8 cellular contexts compared by ENCODE assay signal in the genomic region with DNA sequence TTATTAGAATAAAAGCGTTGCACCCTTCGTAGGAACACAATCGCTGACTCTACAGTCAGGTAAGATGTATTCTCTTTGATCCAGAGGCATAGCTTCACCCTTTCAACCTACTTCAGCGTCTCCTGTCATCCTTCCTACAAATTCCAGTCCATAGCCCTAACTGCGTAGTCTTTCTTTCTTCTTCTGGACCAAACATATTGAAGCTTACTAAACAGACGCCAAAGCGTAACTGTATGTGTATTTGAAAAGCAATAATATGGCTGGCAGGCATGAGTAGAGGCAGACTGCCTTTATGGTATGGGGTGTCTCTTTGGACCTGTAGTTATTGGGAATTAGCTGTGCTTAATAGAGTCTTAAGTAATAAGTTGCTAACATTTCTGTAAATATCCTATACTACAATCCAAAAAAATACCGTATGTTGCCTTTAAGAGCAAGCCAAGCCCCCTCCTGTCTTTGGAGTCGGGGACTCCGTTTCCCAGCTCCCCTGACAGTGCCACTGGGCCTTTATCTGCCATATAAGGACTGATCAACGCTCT. TPM values are rescaled to one million over a fixed set of nuclear protein-coding genes. Genes with fewer than 3 reads are reported as not detected.
A peak's percentile ranks its signal among the peaks of the same experiment; 100 is the strongest.
DNase-seq lines count a peak whose midpoint lies in the region; ATAC-seq and TF ChIP-seq lines count a peak whose summit lies in the region.

No MANE protein-coding gene starts in this region.

- peak overlapping the region; percentile 79 for H3K9ac ChIP-seq in HCT116 (ENCODE audit: low read length)

- H3K27ac Mint-ChIP-seq in WTC11, result peak overlapping the region; percentile 97
- peak overlapping the region; percentile 97 for H3K27ac Mint-ChIP-seq in stimulated activated naive B cell treated with anti-CD40 and anti-IgM and Interleukin-4, amounts not matched to agents 10 μg/mL and 1 μg/mL and 100 μg/mL, for 72 hours

- intact Hi-C loops in HCT116 (cut with micrococcal nuclease), result loop anchor here (1.0 kb wide), 1 partner anchor 26 kb away; a partner anchor contains a TSS

- TF ChIP-seq CTCF in HCT116 (IDR thresholded peaks at IDR 0.05 in 2 of 3, conservative IDR thresholded peaks at IDR 0.05 in 1 of 3; ENCODE audit: borderline replicate concordance in 1 of 3, insufficient read depth in 1 of 3, low read depth in 2 of 3, low read length in 2 of 3) (no peak), WTC11 (IDR thresholded peaks at IDR 0.05) (no peak)

- CTCF ChIA-PET in HCT116 (lab: Charles Lee) (no interaction called here), WTC11 (lab: Charles Lee) (interaction anchor here (0.6 to 1.9 kb wide), 8 partner anchors 14 to 285 kb away, joined by 3 to 9 read pairs (median 4); a partner anchor contains a TSS)

- H3K4me3 Mint-ChIP-seq in WTC11, result peak overlapping the region; percentile 95
- H3K4me3 Mint-ChIP-seq in stimulated activated naive B cell treated with anti-CD40 and anti-IgM and Interleukin-4, amounts not matched to agents 10 μg/mL and 1 μg/mL and 100 μg/mL, for 72 hours, result peak overlapping the region; percentile 95 to 97

- no peak for TF ChIP-seq POLR2A in HCT116 (IDR thresholded peaks at IDR 0.05; ENCODE audit: borderline replicate concordance, extremely low read depth, insufficient read depth, insufficient read length)

- no peak for ATAC-seq in HCT116
- ATAC-seq in WTC11, result no peak
- no peak for ATAC-seq in stimulated activated naive B cell treated with anti-CD40 and anti-IgM and Interleukin-4, amounts not matched to agents 10 μg/mL and 1 μg/mL and 100 μg/mL, for 72 hours (replicated peaks)

- TSS peak; percentile 64 for BruUV-seq in HCT116 (replicated peaks; lab: Mats Ljungman, UMichigan)

- H3K27me3 Mint-ChIP-seq in WTC11 (ENCODE audit: low read depth), result peaks cover 19% of the 10 kb centered on the region
- H3K27me3 Mint-ChIP-seq in stimulated activated naive B cell treated with anti-CD40 and anti-IgM and Interleukin-4, amounts not matched to agents 10 μg/mL and 1 μg/mL and 100 μg/mL, for 72 hours, result no peaks in the 10 kb centered on the region

- no peaks in the 10 kb centered on the region for H3K9me2 ChIP-seq in HCT116 (ENCODE audit: insufficient read depth)

- H3K27ac ChIP-seq in HCT116 (ENCODE audit: low read depth, low read length) (peak overlapping the region; percentile 37; the same call in 1 of the 2 replicates), iPS DF 6.9 (ENCODE audit: low read length) (no peak overlapping the region)

- H3K36me3 ChIP-seq in HCT116 (ENCODE audit: control insufficient read depth in 1 of 2, insufficient read depth in 2 of 2, low read length in 2 of 2) (no peaks in the 10 kb centered on the region), iPS DF 6.9 (ENCODE audit: control insufficient read depth, insufficient read depth, low read length) (no peaks in the 10 kb centered on the region)

- H3K4me3 ChIP-seq in HCT116 (replicated peaks in 1 of 2; ENCODE audit: low read depth in 1 of 2, low read length in 2 of 2), result peak overlapping the region; percentile 73 to 85
- H3K4me3 ChIP-seq in iPS DF 6.9 (ENCODE audit: low read length), result peak overlapping the region; percentile 5; the same call in 1 of the 2 replicates

- RAD21 ChIA-PET in HCT116 (lab: Charles Lee; ENCODE audit: low non-redundant PET in 1 of 2, low total read pairs in 2 of 2, uncharacterized antibody in 2 of 2, unreplicated experiment in 2 of 2), result interaction anchor here in 1 of 2 experiments (0.9 kb wide), 1 partner anchor 17 kb away, joined by 7 read pairs; no protein-coding TSS in a partner anchor

- H3K79me2 ChIP-seq in HCT116 (ENCODE audit: insufficient read depth, low read length), result peaks cover 22% of the 10 kb centered on the region

- H2AFZ ChIP-seq in HCT116 (ENCODE audit: low read depth, low read length, poor library complexity, severe bottlenecking), result peak overlapping the region; percentile 69

- peaks cover 13% of the 10 kb centered on the region for H3K4me1 Mint-ChIP-seq in WTC11
- H3K4me1 Mint-ChIP-seq in stimulated activated naive B cell treated with anti-CD40 and anti-IgM and Interleukin-4, amounts not matched to agents 10 μg/mL and 1 μg/mL and 100 μg/mL, for 72 hours, result peaks cover 22 to 30% of the 10 kb centered on the region in 2 donors

- no peak for TF ChIP-seq RAD21 in HCT116 (IDR thresholded peaks at IDR 0.05; ENCODE audit: low read depth)

- DNase-seq in HCT116 (ENCODE audit: low read depth, low spot score) (no peak), WTC11 (ENCODE audit: low spot score) (no peak), iPS DF 6.9 (ENCODE audit: low read depth, low spot score) (no peak), retina (no peak), COLO668 (lab: John Stamatoyannopoulos, UW; ENCODE audit: unreplicated experiment) (no peak), HPDE6-E6E7 (ENCODE audit: extremely low spot score) (no peak)
- DNase-seq in stimulated activated naive B cell treated with anti-CD40 and anti-IgM and Interleukin-4, amounts not matched to agents 10 μg/mL and 1 μg/mL and 100 μg/mL, for 72 hours, result no peak
- DNase-seq in stimulated activated CD4-positive, alpha-beta T cell treated with anti-CD3 and anti-CD28 coated beads, Interleukin-1b, Interleukin-23, amount 100 ng/mL, for 48 hours, result no peak

- H3K9me3 Mint-ChIP-seq in WTC11, result no peaks in the 10 kb centered on the region
- no peaks in the 10 kb centered on the region for H3K9me3 Mint-ChIP-seq in stimulated activated naive B cell treated with anti-CD40 and anti-IgM and Interleukin-4, amounts not matched to agents 10 μg/mL and 1 μg/mL and 100 μg/mL, for 72 hours

- POLR2A ChIA-PET in HCT116 (lab: Charles Lee), result interaction anchor here (1.0 kb wide), 3 partner anchors 26 to 46 kb away, joined by 3 to 5 read pairs (median 4); a partner anchor contains a TSS
- POLR2A ChIA-PET in WTC11 (lab: Charles Lee), result interaction anchor here (0.6 to 1.4 kb wide), 5 partner anchors 26 to 225 kb away, joined by 3 to 6 read pairs (median 4); a partner anchor contains a TSS

- H3K27me3 ChIP-seq in HCT116 (ENCODE audit: insufficient read depth, low read length), result no peaks in the 10 kb centered on the region
- no peaks in the 10 kb centered on the region for H3K27me3 ChIP-seq in iPS DF 6.9 (ENCODE audit: control insufficient read depth, insufficient read depth, low read length)

- H3K9me3 ChIP-seq in HCT116 (ENCODE audit: control insufficient read depth in 1 of 2, insufficient read depth in 1 of 2, low read depth in 1 of 2, low read length in 2 of 2) (no peaks in the 10 kb centered on the region), iPS DF 6.9 (ENCODE audit: control insufficient read depth, insufficient read depth, low read length) (no peaks in the 10 kb centered on the region)

- WGBS in iPS DF 6.9 (ENCODE audit: insufficient coverage, insufficient read length), result no CpG with 5 or more reads among the region's 11 CpGs

- no peaks in the 10 kb centered on the region for H4K20me1 ChIP-seq in HCT116 (ENCODE audit: insufficient read depth)

- H3K36me3 Mint-ChIP-seq in WTC11, result no peaks in the 10 kb centered on the region
- peaks cover 19 to 20% of the 10 kb centered on the region in 2 donors for H3K36me3 Mint-ChIP-seq in stimulated activated naive B cell treated with anti-CD40 and anti-IgM and Interleukin-4, amounts not matched to agents 10 μg/mL and 1 μg/mL and 100 μg/mL, for 72 hours

- H3K4me1 ChIP-seq in HCT116 (ENCODE audit: control insufficient read depth in 1 of 2, insufficient read depth in 2 of 2, low read length in 2 of 2) (peaks cover 6 to 16% of the 10 kb centered on the region in 2 experiments; a peak in 2 of 4 replicates), iPS DF 6.9 (ENCODE audit: control insufficient read depth, insufficient read depth, low read length) (no peaks in the 10 kb centered on the region; the same call in 1 of the 2 replicates)

- H3K4me2 ChIP-seq in HCT116 (ENCODE audit: low read length), result peak overlapping the region; percentile 90

TF ChIP-seq in HCT116, 20 proteins besides CTCF, POLR2A, EP300 and RAD21:
- TF ChIP-seq SIN3A (IDR thresholded peaks at IDR 0.05; ENCODE audit: low read depth) (no peak), SRF (IDR thresholded peaks at IDR 0.05; ENCODE audit: low read depth) (peak; percentile 100), CEBPB (IDR thresholded peaks at IDR 0.05; ENCODE audit: low read depth) (no peak)
- TF ChIP-seq, protein P1, sequence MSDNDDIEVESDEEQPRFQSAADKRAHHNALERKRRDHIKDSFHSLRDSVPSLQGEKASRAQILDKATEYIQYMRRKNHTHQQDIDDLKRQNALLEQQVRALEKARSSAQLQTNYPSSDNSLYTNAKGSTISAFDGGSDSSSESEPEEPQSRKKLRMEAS (IDR thresholded peaks at IDR 0.05), result no peak
TF ChIP-seq in HCT116: peak in this region for 1.

TF ChIP-seq in WTC11, 78 proteins besides CTCF, POLR2A, EP300 and RAD21 (continues in another document):
- no peak for TF ChIP-seq ZNF138 (CRISPR knock-in tag; conservative IDR thresholded peaks at IDR 0.05)
- TF ChIP-seq, protein P2, sequence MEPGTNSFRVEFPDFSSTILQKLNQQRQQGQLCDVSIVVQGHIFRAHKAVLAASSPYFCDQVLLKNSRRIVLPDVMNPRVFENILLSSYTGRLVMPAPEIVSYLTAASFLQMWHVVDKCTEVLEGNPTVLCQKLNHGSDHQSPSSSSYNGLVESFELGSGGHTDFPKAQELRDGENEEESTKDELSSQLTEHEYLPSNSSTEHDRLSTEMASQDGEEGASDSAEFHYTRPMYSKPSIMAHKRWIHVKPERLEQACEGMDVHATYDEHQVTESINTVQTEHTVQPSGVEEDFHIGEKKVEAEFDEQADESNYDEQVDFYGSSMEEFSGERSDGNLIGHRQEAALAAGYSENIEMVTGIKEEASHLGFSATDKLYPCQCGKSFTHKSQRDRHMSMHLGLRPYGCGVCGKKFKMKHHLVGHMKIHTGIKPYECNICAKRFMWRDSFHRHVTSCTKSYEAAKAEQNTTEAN (CRISPR knock-in tag; IDR thresholded peaks at IDR 0.05), result no peak
- TF ChIP-seq, protein P3, sequence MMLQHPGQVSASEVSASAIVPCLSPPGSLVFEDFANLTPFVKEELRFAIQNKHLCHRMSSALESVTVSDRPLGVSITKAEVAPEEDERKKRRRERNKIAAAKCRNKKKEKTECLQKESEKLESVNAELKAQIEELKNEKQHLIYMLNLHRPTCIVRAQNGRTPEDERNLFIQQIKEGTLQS (CRISPR knock-in tag; conservative IDR thresholded peaks at IDR 0.05), result no peak

RNA-seq across cellular contexts. Expression of a gene that starts 0.4 kb away (rescaled TPM):
- total RNA-seq in HCT116 (2021; ENCODE audit: unreplicated experiment) (8.7 TPM), WTC11 (2021) (10.8 to 14.2 TPM (median 11.3 TPM) in 3 replicates)
- polyA plus RNA-seq in HCT116 (2012), result 4.3 and 6.0 TPM in 2 replicates

RNA-seq across cellular contexts. Expression of a gene that starts 21.7 kb away (rescaled TPM):
- 5.1 TPM for total RNA-seq in HCT116 (2021; ENCODE audit: unreplicated experiment)
- polyA plus RNA-seq in HCT116 (2012), result 1.9 and 2.2 TPM in 2 replicates
- total RNA-seq in WTC11 (2021), result 6.7 to 10.3 TPM (median 7.7 TPM) in 3 replicates

RNA-seq across cellular contexts. Expression of a gene that starts 25.9 kb away (rescaled TPM):
- total RNA-seq in HCT116 (2021; ENCODE audit: unreplicated experiment) (3.9 TPM), WTC11 (2021) (10.5 to 11.7 TPM (median 10.5 TPM) in 3 replicates)
- 8.1 and 9.9 TPM in 2 replicates for polyA plus RNA-seq in HCT116 (2012)

RNA-seq across cellular contexts. Expression of a gene that starts 25.9 kb away (rescaled TPM):
- total RNA-seq in HCT116 (2021; ENCODE audit: unreplicated experiment) (1.4 TPM), WTC11 (2021) (2.3 to 2.7 TPM (median 2.4 TPM) in 3 replicates)
- polyA plus RNA-seq in HCT116 (2012), result 1.1 and 1.8 TPM in 2 replicates

RNA-seq across cellular contexts. Expression of a gene that starts 38.2 kb away (rescaled TPM):
- total RNA-seq in HCT116 (2021; ENCODE audit: unreplicated experiment) (6.3 TPM), WTC11 (2021) (10.4 to 11.0 TPM (median 10.8 TPM) in 3 replicates)
- 3.1 and 3.7 TPM in 2 replicates for polyA plus RNA-seq in HCT116 (2012)
